In the genomic region with DNA sequence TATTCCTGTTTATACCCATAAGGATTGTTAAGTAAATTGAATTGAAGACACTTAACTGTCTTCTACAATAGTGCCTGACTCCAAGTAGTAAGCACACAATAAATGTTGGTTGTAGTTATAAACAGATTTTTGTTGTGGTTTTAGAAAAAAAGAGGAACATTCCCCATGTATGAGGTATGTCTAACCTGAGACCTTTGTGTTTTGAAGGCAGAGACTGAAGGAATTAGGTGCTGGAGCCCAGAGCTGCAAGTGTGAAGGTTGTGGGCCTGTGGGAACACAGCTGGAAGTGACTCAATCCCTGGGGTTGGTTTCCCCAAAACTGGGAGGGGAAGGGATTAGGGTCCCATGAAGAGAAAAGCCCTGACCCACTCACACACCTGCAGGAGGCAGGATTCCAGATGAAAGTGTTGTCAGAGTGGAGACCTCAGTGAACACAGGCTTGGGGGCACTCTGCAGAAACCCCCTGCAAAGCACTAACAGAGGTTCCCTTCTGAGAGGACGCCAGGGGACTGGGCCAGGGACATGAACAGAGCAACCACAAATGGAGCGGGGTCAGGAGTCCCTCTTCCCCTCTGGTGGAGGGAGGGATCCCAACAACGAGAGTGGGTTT, we compare ENCODE assay signal across 9 cellular contexts.
DNase-seq lines count a peak whose midpoint lies in the region; ATAC-seq lines count a peak whose summit lies in the region.
"Had no signal": no experiment of that assay in that cellular context is flagged by ENCODE, and none has a peak within 500 bp of the region (broad histone marks: within the 10 kb centered on the region; RNA-seq: fewer than 3 reads in every experiment).

No MANE protein-coding gene starts in this region.

- H3K9me3 Mint-ChIP-seq in stimulated activated naive CD8-positive, alpha-beta T cell treated with anti-CD3 and anti-CD28 coated beads, Interleukin-15, amount 100 ng/mL, for 72 hours = peaks cover 11 to 13% of the 10 kb centered on the region in 2 donors

- peak; percentile 38 for DNase-seq in HT-29 (ENCODE audit: low spot score)
- DNase-seq in T-helper 17 cell = no peak
- DNase-seq in stimulated activated naive CD8-positive, alpha-beta T cell treated with anti-CD3 and anti-CD28 coated beads, Interleukin-15, amount 100 ng/mL, for 72 hours = no peak
- no peak for DNase-seq in OCI-M1 (lab: John Stamatoyannopoulos, UW)
- no peak for DNase-seq in central memory CD4-positive, alpha-beta T cell
- no peak for DNase-seq in OCI-M2 (lab: John Stamatoyannopoulos, UW; ENCODE audit: unreplicated experiment)
- DNase-seq: NCI-H187, SIG-M5 had no signal

- peak overlapping the region; percentile 91 for H3K4me3 Mint-ChIP-seq in T-helper 17 cell
- peak overlapping the region; percentile 42 to 64 for H3K4me3 Mint-ChIP-seq in stimulated activated naive CD8-positive, alpha-beta T cell treated with anti-CD3 and anti-CD28 coated beads, Interleukin-15, amount 100 ng/mL, for 72 hours

- no peak overlapping the region for H3K27ac Mint-ChIP-seq in T-helper 17 cell
- peak overlapping the region; percentile 12 to 88 for H3K27ac Mint-ChIP-seq in stimulated activated naive CD8-positive, alpha-beta T cell treated with anti-CD3 and anti-CD28 coated beads, Interleukin-15, amount 100 ng/mL, for 72 hours

- no peaks in the 10 kb centered on the region for H3K9me3 ChIP-seq in T-helper 17 cell (ENCODE audit: control insufficient read depth, low read length, poor library complexity, severe bottlenecking)

- ATAC-seq in T-helper 17 cell (peak; percentile 11), esophagus mucosa (peak; percentile 81)
- ATAC-seq in stimulated activated naive CD8-positive, alpha-beta T cell treated with anti-CD3 and anti-CD28 coated beads, Interleukin-15, amount 100 ng/mL, for 72 hours = no peak

- peaks cover 2% of the 10 kb centered on the region for H3K36me3 Mint-ChIP-seq in T-helper 17 cell (ENCODE audit: low read depth)

- peaks cover 62% of the 10 kb centered on the region for H3K4me1 Mint-ChIP-seq in T-helper 17 cell
- peaks cover 64% of the 10 kb centered on the region for H3K4me1 Mint-ChIP-seq in stimulated activated naive CD8-positive, alpha-beta T cell treated with anti-CD3 and anti-CD28 coated beads, Interleukin-15, amount 100 ng/mL, for 72 hours

- H3K27me3 Mint-ChIP-seq in T-helper 17 cell = no peaks in the 10 kb centered on the region
- no peaks in the 10 kb centered on the region for H3K27me3 Mint-ChIP-seq in stimulated activated naive CD8-positive, alpha-beta T cell treated with anti-CD3 and anti-CD28 coated beads, Interleukin-15, amount 100 ng/mL, for 72 hours
